17 cellular contexts compared by ENCODE assay signal in genomic region chr3:186942168-186942567, GRCh38. TPM values are rescaled to one million over a fixed set of nuclear protein-coding genes. Genes with fewer than 3 reads are reported as not detected.
DNase-seq lines count a peak whose midpoint lies in the region; ATAC-seq and TF ChIP-seq lines count a peak whose summit lies in the region.
"Had no signal": no experiment of that assay in that cellular context is flagged by ENCODE, and none has a peak within 500 bp of the region (broad histone marks: within the 10 kb centered on the region; RNA-seq: fewer than 3 reads in every experiment).

No MANE protein-coding gene starts in this region.

- H3K36me3 ChIP-seq in endodermal cell (ENCODE audit: control insufficient read depth, insufficient read depth, low read length): peaks cover 19% of the 10 kb centered on the region
- peaks cover 15% of the 10 kb centered on the region for H3K36me3 ChIP-seq in lower lobe of right lung
- H3K36me3 ChIP-seq in upper lobe of left lung: peaks cover 0 to 16% (median 1%) of the 10 kb centered on the region in 4 donors
- H3K36me3 ChIP-seq in smooth muscle cell (ENCODE audit: low read depth): no peaks in the 10 kb centered on the region

- H2AFZ ChIP-seq in smooth muscle cell (ENCODE audit: low read depth): no peak overlapping the region

- H3K27ac ChIP-seq in endodermal cell (ENCODE audit: low read depth, low read length): no peak overlapping the region
- H3K27ac ChIP-seq in lower lobe of right lung: peak overlapping the region; percentile 25
- peak overlapping the region in 3 of 4 donors; percentile 21 to 55 (median 35) for H3K27ac ChIP-seq in upper lobe of left lung
- no peak overlapping the region for H3K27ac ChIP-seq in smooth muscle cell (ENCODE audit: low read depth)
- H3K27ac ChIP-seq: BLaER1 treated with 17β-estradiol and CSF1 and Interleukin-3, amounts not matched to agents 10 nM and 100 nM had no signal

- peaks cover 43% of the 10 kb centered on the region for H3K36me3 Mint-ChIP-seq in T-helper 1 cell treated with Interleukin-12 subunit alpha and Interleukin-12 subunit beta and Interleukin-4 antibody, amounts not matched to agents 30 μg/mL and 1 μg/mL, for 36 hours (ENCODE audit: low read depth)
- H3K36me3 Mint-ChIP-seq in endodermal cell (ENCODE audit: low read depth): peaks cover 40% of the 10 kb centered on the region

- TF ChIP-seq CTCF in endodermal cell (conservative IDR thresholded peaks at IDR 0.05) (no peak), lower lobe of right lung (IDR thresholded peaks at IDR 0.05) (no peak), upper lobe of left lung (IDR thresholded peaks at IDR 0.05) (no peak), smooth muscle cell (IDR thresholded peaks at IDR 0.05; ENCODE audit: borderline replicate concordance, insufficient read depth, poor library complexity, severe bottlenecking) (no peak)

- 92 to 93% methylated on average over 4 of the region's 4 CpGs for WGBS in endodermal cell (ENCODE audit: insufficient coverage in 1 of 2, insufficient read length in 1 of 2), 2 experiments
- WGBS in upper lobe of left lung, 2 donors: 73 to 75% methylated on average over 4 of the region's 4 CpGs
- 92% methylated on average over 4 of the region's 4 CpGs for WGBS in smooth muscle cell (ENCODE audit: low lambda C conversion rate)

- no peaks in the 10 kb centered on the region for H3K9me3 Mint-ChIP-seq in T-helper 1 cell treated with Interleukin-12 subunit alpha and Interleukin-12 subunit beta and Interleukin-4 antibody, amounts not matched to agents 30 μg/mL and 1 μg/mL, for 36 hours
- no peaks in the 10 kb centered on the region for H3K9me3 Mint-ChIP-seq in endodermal cell

- H4K20me1 ChIP-seq in smooth muscle cell (ENCODE audit: low read depth): no peaks in the 10 kb centered on the region

- H3K4me1 ChIP-seq in endodermal cell (ENCODE audit: control insufficient read depth, insufficient read depth, low read length) (peaks cover 3% of the 10 kb centered on the region), lower lobe of right lung (peaks cover 26% of the 10 kb centered on the region), upper lobe of left lung (peaks cover 17 to 40% (median 25%) of the 10 kb centered on the region in 4 donors), smooth muscle cell (ENCODE audit: low read depth) (no peaks in the 10 kb centered on the region)

- no peaks in the 10 kb centered on the region for H3K27me3 Mint-ChIP-seq in T-helper 1 cell treated with Interleukin-12 subunit alpha and Interleukin-12 subunit beta and Interleukin-4 antibody, amounts not matched to agents 30 μg/mL and 1 μg/mL, for 36 hours (ENCODE audit: low read depth)
- no peaks in the 10 kb centered on the region for H3K27me3 Mint-ChIP-seq in endodermal cell (ENCODE audit: insufficient read depth)

- H3K9me3 ChIP-seq in endodermal cell (ENCODE audit: control insufficient read depth, low read length) (no peaks in the 10 kb centered on the region), lower lobe of right lung (no peaks in the 10 kb centered on the region), upper lobe of left lung (no peaks in the 10 kb centered on the region), smooth muscle cell (replicated peaks; ENCODE audit: low read depth) (no peaks in the 10 kb centered on the region)
- H3K9me3 ChIP-seq: BLaER1 treated with 17β-estradiol and CSF1 and Interleukin-3, amounts not matched to agents 10 nM and 100 nM had no signal

- ATAC-seq in lower lobe of right lung (no peak), upper lobe of left lung (ENCODE audit: low FRiP score in 2 of 2) (no peak), HG02588 (IDR thresholded peaks at IDR 0.05; ENCODE audit: unreplicated experiment) (no peak)
- ATAC-seq: GM12878 had no signal

- no peaks in the 10 kb centered on the region for H3K79me2 ChIP-seq in smooth muscle cell (ENCODE audit: low read depth)

- no peaks in the 10 kb centered on the region for H3K27me3 ChIP-seq in endodermal cell (ENCODE audit: control insufficient read depth, insufficient read depth, low read length, poor library complexity, severe bottlenecking)
- no peaks in the 10 kb centered on the region for H3K27me3 ChIP-seq in lower lobe of right lung (ENCODE audit: low read depth)
- no peaks in the 10 kb centered on the region for H3K27me3 ChIP-seq in upper lobe of left lung
- H3K27me3 ChIP-seq in smooth muscle cell (ENCODE audit: low read depth): no peaks in the 10 kb centered on the region
- H3K27me3 ChIP-seq: BLaER1 treated with 17β-estradiol and CSF1 and Interleukin-3, amounts not matched to agents 10 nM and 100 nM had no signal

- no peak for TF ChIP-seq POLR2A in upper lobe of left lung (IDR thresholded peaks at IDR 0.05)

- TF ChIP-seq EP300 in upper lobe of left lung (IDR thresholded peaks at IDR 0.05): peak in 1 of 4 donors; percentile 18

- H3K4me2 ChIP-seq in smooth muscle cell: no peak overlapping the region
- H3K4me2 ChIP-seq: BLaER1 treated with 17β-estradiol and CSF1 and Interleukin-3, amounts not matched to agents 10 nM and 100 nM had no signal

- DNase-seq in T-helper 1 cell (no peak), endodermal cell (no peak), lower lobe of right lung (no peak), upper lobe of left lung (no peak), RPMI8226 (no peak), smooth muscle cell (lab: John Stamatoyannopoulos, UW; ENCODE audit: unreplicated experiment) (no peak)
- DNase-seq: DND-41, GOT3, NCI-H1048, NCI-H1436 treated with DMSO at 0.1 percent for 48 hours, NCI-H2029 treated with DMSO at 0.1 percent for 48 hours, NCI-H510A, NCI-H82 had no signal

- H3K9ac ChIP-seq in endodermal cell (ENCODE audit: extremely low read depth, low read length, poor library complexity, severe bottlenecking) (no peak overlapping the region), smooth muscle cell (ENCODE audit: low read depth) (no peak overlapping the region)
- H3K9ac ChIP-seq: BLaER1 treated with 17β-estradiol and CSF1 and Interleukin-3, amounts not matched to agents 10 nM and 100 nM had no signal

- intact Hi-C loops in lower lobe of right lung (cut with DNase I): no loop called here

- no peaks in the 10 kb centered on the region for H3F3A ChIP-seq in smooth muscle cell (ENCODE audit: low read depth)

- H3K27ac Mint-ChIP-seq in T-helper 1 cell treated with Interleukin-12 subunit alpha and Interleukin-12 subunit beta and Interleukin-4 antibody, amounts not matched to agents 30 μg/mL and 1 μg/mL, for 36 hours: peak overlapping the region; percentile 28
- peak overlapping the region; percentile 8 for H3K27ac Mint-ChIP-seq in endodermal cell

- peaks cover 39% of the 10 kb centered on the region for H3K4me1 Mint-ChIP-seq in T-helper 1 cell treated with Interleukin-12 subunit alpha and Interleukin-12 subunit beta and Interleukin-4 antibody, amounts not matched to agents 30 μg/mL and 1 μg/mL, for 36 hours (ENCODE audit: low read depth)
- peaks cover 58% of the 10 kb centered on the region for H3K4me1 Mint-ChIP-seq in endodermal cell

- H3K4me3 Mint-ChIP-seq in T-helper 1 cell treated with Interleukin-12 subunit alpha and Interleukin-12 subunit beta and Interleukin-4 antibody, amounts not matched to agents 30 μg/mL and 1 μg/mL, for 36 hours: no peak overlapping the region
- H3K4me3 Mint-ChIP-seq in endodermal cell: no peak overlapping the region

- H3K4me3 ChIP-seq in endodermal cell (ENCODE audit: low read length) (no peak overlapping the region), lower lobe of right lung (no peak overlapping the region), upper lobe of left lung (no peak overlapping the region), smooth muscle cell (no peak overlapping the region)
- H3K4me3 ChIP-seq: BLaER1 treated with 17β-estradiol and CSF1 and Interleukin-3, amounts not matched to agents 10 nM and 100 nM; GM12878 had no signal

RNA-seq across cellular contexts. Expression of gene ST6GAL1, which starts 11.8 kb away (rescaled TPM):
- total RNA-seq in endodermal cell: 10 to 100 TPM; 79.3 to 82.4 TPM
- 49.8 TPM for polyA plus RNA-seq in endodermal cell (2013, experiment 1 of 2)
- polyA plus RNA-seq in endodermal cell (2013, experiment 2 of 2): 50.2 TPM
- 72.7 TPM for total RNA-seq in lower lobe of right lung
- 100 to 1,000 TPM in 2 of 6 donors, 10 to 100 TPM in 4; 72.6 to 141 (median 93.3) TPM for total RNA-seq in upper lobe of left lung
- 5.8 and 8.9 TPM in 2 replicates for total RNA-seq in smooth muscle cell
- 1.5 and 3.5 TPM in 2 replicates for polyA plus RNA-seq in smooth muscle cell

Comparison
In these comparisons a context has a peak if more than half of its experiments do, and no peak if none do; other contexts are left out.
1. H3K27ac ChIP-seq: peak in lower lobe of right lung (single experiment) and upper lobe of left lung (3 of 4); none in endodermal cell (single experiment) and smooth muscle cell (single experiment).